Comparison of ENCODE assay signal across 35 cellular contexts in genomic region chr7:115740043-115740442, GRCh38.
"Had no signal": no experiment of that assay in that cellular context is flagged by ENCODE, and none has a peak within 500 bp of the region (broad histone marks: within the 10 kb centered on the region; RNA-seq: fewer than 3 reads in every experiment).

No MANE protein-coding gene starts in this region.

- H3K4me3 ChIP-seq: MG63 had no signal

- DNase-seq: Karpas-422, Kasumi-1, MG63, MM.1S, MV-4-11, NCI-H1048, NCI-H1092, NCI-H1092 treated with DMSO at 0.1 percent for 48 hours, NCI-H1105, NCI-H1105 treated with DMSO at 0.1 percent for 48 hours, NCI-H1417, NCI-H1417 treated with DMSO at 0.1 percent for 48 hours, NCI-H1436, NCI-H1436 treated with DMSO at 0.1 percent for 48 hours, NCI-H146, NCI-H1694, NCI-H1694 treated with DMSO at 0.1 percent for 48 hours, NCI-H187, NCI-H187 treated with DMSO at 0.1 percent for 48 hours, NCI-H1930, NCI-H2029, NCI-H2081, NCI-H2081 treated with DMSO at 0.1 percent for 48 hours, NCI-H2107, NCI-H2171, NCI-H2171 treated with DMSO at 0.1 percent for 48 hours, NCI-H2227 treated with DMSO at 0.1 percent for 48 hours, NCI-H226, NCI-H345, NCI-H446, NCI-H446 treated with DMSO at 0.1 percent for 48 hours, NCI-H510A, NCI-H510A treated with DMSO at 0.1 percent for 48 hours, NCI-H524, NCI-H524 treated with DMSO at 0.1 percent for 48 hours had no signal

- H3K36me3 ChIP-seq: MG63 had no signal

- H3K9me3 ChIP-seq: MG63 had no signal

- H3K27me3 ChIP-seq: MG63 had no signal
